1 cellular context compared by ENCODE assay signal in genomic region chr11:6356503-6356902, GRCh38.
TF ChIP-seq lines count a peak whose summit lies in the region.

No MANE protein-coding gene starts in this region.

TF ChIP-seq in K562, 482 proteins besides CTCF, POLR2A, EP300 and RAD21 (continued from another document):
- TF ChIP-seq PREB (CRISPR knock-in tag; IDR thresholded peaks at IDR 0.05), result no peak
- TF ChIP-seq CHCHD3 (CRISPR knock-in tag; IDR thresholded peaks at IDR 0.05), result no peak
- no peak for TF ChIP-seq NCOA2 (IDR thresholded peaks at IDR 0.05; ENCODE audit: partially characterized antibody in 2 of 2)
- no peak for TF ChIP-seq MLX (CRISPR knock-in tag; conservative IDR thresholded peaks at IDR 0.05)
- no peak for TF ChIP-seq ZNF766 (CRISPR knock-in tag; conservative IDR thresholded peaks at IDR 0.05)
- TF ChIP-seq GTF2A2 (tag; IDR thresholded peaks at IDR 0.05), result no peak
- TF ChIP-seq RERE (CRISPR knock-in tag; IDR thresholded peaks at IDR 0.05; ENCODE audit: borderline replicate concordance), result no peak
- no peak for TF ChIP-seq BRCA1 (IDR thresholded peaks at IDR 0.05)
- TF ChIP-seq BRCA1 (CRISPR knock-in tag; IDR thresholded peaks at IDR 0.05), result no peak
